In genomic region chr6:42404494-42404893, GRCh38 we compare ENCODE assay signal across 8 cellular contexts. TPM values are rescaled to one million over a fixed set of nuclear protein-coding genes. Genes with fewer than 3 reads are reported as not detected.
A peak's percentile ranks its signal among the peaks of the same experiment; 100 is the strongest.
DNase-seq lines count a peak whose midpoint lies in the region; ATAC-seq and TF ChIP-seq lines count a peak whose summit lies in the region.

No MANE protein-coding gene starts in this region.

- no peaks in the 10 kb centered on the region for H3K9me3 Mint-ChIP-seq in activated naive CD8-positive, alpha-beta T cell treated with anti-CD3 and anti-CD28 coated beads, Interleukin-2, amount 10 ng/mL, durations not matched to agents 7 days and 5 days

- H3K27ac ChIP-seq in upper lobe of left lung: peak overlapping the region in 3 of 4 donors; percentile 23 to 49 (median 43)

- H3K27me3 Mint-ChIP-seq in activated naive CD8-positive, alpha-beta T cell treated with anti-CD3 and anti-CD28 coated beads, Interleukin-2, amount 10 ng/mL, durations not matched to agents 7 days and 5 days: no peaks in the 10 kb centered on the region

- H3K27me3 ChIP-seq in upper lobe of left lung: no peaks in the 10 kb centered on the region

- TF ChIP-seq CTCF in upper lobe of left lung (IDR thresholded peaks at IDR 0.05): no peak

- DNase-seq in A172 (ENCODE audit: low spot score) (peak; percentile 85), MV-4-11 (lab: John Stamatoyannopoulos, UW) (peak; percentile 52), islet precursor cell (peak; percentile 95), upper lobe of left lung (peak in 1 of 2 donors; percentile 53), ACHN (no peak)
- DNase-seq in activated naive CD8-positive, alpha-beta T cell treated with anti-CD3 and anti-CD28 coated beads, Interleukin-2, amount 10 ng/mL, durations not matched to agents 7 days and 5 days: no peak

- peaks cover 23% of the 10 kb centered on the region for H3K36me3 Mint-ChIP-seq in activated naive CD8-positive, alpha-beta T cell treated with anti-CD3 and anti-CD28 coated beads, Interleukin-2, amount 10 ng/mL, durations not matched to agents 7 days and 5 days

- POLR2A ChIA-PET in activated naive CD8-positive, alpha-beta T cell treated with anti-CD3 and anti-CD28 coated beads, Interleukin-2, amount 10 ng/mL, durations not matched to agents 7 days and 5 days (lab: Charles Lee): interaction anchor here (3.6 kb wide), 1 partner anchor 14 kb away, joined by 35 read pairs; no protein-coding TSS in a partner anchor

- 40 to 57% methylated on average over 5 of the region's 5 CpGs for WGBS in upper lobe of left lung, 2 donors

- no peak for TF ChIP-seq POLR2A in upper lobe of left lung (IDR thresholded peaks at IDR 0.05)

- ATAC-seq in activated naive CD8-positive, alpha-beta T cell treated with anti-CD3 and anti-CD28 coated beads, Interleukin-2, amount 10 ng/mL, durations not matched to agents 7 days and 5 days (ENCODE audit: low read depth): peak; percentile 63
- ATAC-seq in upper lobe of left lung (ENCODE audit: low FRiP score in 2 of 2): peak in 1 of 2 donors; percentile 82
- no peak for ATAC-seq in GM21786 (IDR thresholded peaks at IDR 0.05; ENCODE audit: unreplicated experiment)
- ATAC-seq in GM21717 (IDR thresholded peaks at IDR 0.05; ENCODE audit: unreplicated experiment): no peak

- no peaks in the 10 kb centered on the region for H3K36me3 ChIP-seq in upper lobe of left lung

- peak overlapping the region; percentile 69 for H3K4me3 Mint-ChIP-seq in activated naive CD8-positive, alpha-beta T cell treated with anti-CD3 and anti-CD28 coated beads, Interleukin-2, amount 10 ng/mL, durations not matched to agents 7 days and 5 days

- peaks cover 20 to 29% (median 25%) of the 10 kb centered on the region in 4 donors for H3K4me1 ChIP-seq in upper lobe of left lung

- no peak for TF ChIP-seq EP300 in upper lobe of left lung (IDR thresholded peaks at IDR 0.05)

- no peak overlapping the region for H3K4me3 ChIP-seq in upper lobe of left lung

- in situ Hi-C loops in ACHN (cut with HindIII; ENCODE audit: low pct_ligation_motif_present, low pct_unique_long_range_greater_than_20kb, low sequenced_read_pairs): no loop called here

- peaks cover 51% of the 10 kb centered on the region for H3K4me1 Mint-ChIP-seq in activated naive CD8-positive, alpha-beta T cell treated with anti-CD3 and anti-CD28 coated beads, Interleukin-2, amount 10 ng/mL, durations not matched to agents 7 days and 5 days

- no peaks in the 10 kb centered on the region for H3K9me3 ChIP-seq in upper lobe of left lung

- H3K27ac Mint-ChIP-seq in activated naive CD8-positive, alpha-beta T cell treated with anti-CD3 and anti-CD28 coated beads, Interleukin-2, amount 10 ng/mL, durations not matched to agents 7 days and 5 days: peak overlapping the region; percentile 67

RNA-seq across cellular contexts. Expression of gene TRERF1, which starts 47.2 kb away (rescaled TPM):
- 3.4 and 3.5 TPM in 2 replicates for total RNA-seq in A172 (2014; rRNA removed; shearing (Covaris generic))
- total RNA-seq in activated naive CD8-positive, alpha-beta T cell treated with anti-CD3 and anti-CD28 coated beads, Interleukin-2, amount 10 ng/mL, durations not matched to agents 7 days and 5 days: 10 to 100 TPM; 21.4 to 21.6 TPM
- 1 to 10 TPM; 2.0 to 7.3 (median 5.4) TPM for total RNA-seq in upper lobe of left lung

Comparison
In these comparisons a context has a peak if more than half of its experiments do, and no peak if none do; other contexts are left out.
1. DNase-seq: peak in A172 (single experiment), MV-4-11 (single experiment) and islet precursor cell (single experiment); none in activated naive CD8-positive, alpha-beta T cell treated with anti-CD3 and anti-CD28 coated beads, Interleukin-2, amount 10 ng/mL, durations not matched to agents 7 days and 5 days (single experiment) and ACHN (single experiment).